Comparison of ENCODE assay signal across 1 cellular context in genomic region chr20:44428174-44429016, GRCh38.
TF ChIP-seq lines count a peak whose summit lies in the region.

No MANE protein-coding gene starts in this region.

TF ChIP-seq in HepG2, 621 proteins besides CTCF, POLR2A, EP300 and RAD21 (continued from another document):
- TF ChIP-seq ZNF773 (CRISPR knock-in tag; IDR thresholded peaks at IDR 0.05; ENCODE audit: borderline replicate concordance) (no peak), CAMTA2 (CRISPR knock-in tag; IDR thresholded peaks at IDR 0.05; ENCODE audit: borderline replicate concordance) (no peak), ZNF703 (CRISPR knock-in tag; IDR thresholded peaks at IDR 0.05; ENCODE audit: borderline replicate concordance) (no peak), BCL6 (CRISPR knock-in tag; IDR thresholded peaks at IDR 0.05) (peak; percentile 90), ZNF709 (CRISPR knock-in tag; IDR thresholded peaks at IDR 0.05) (no peak; the same call in 1 of the 2 replicates), CCDC6 (CRISPR knock-in tag; IDR thresholded peaks at IDR 0.05) (peak; percentile 88), GTF2F1 (IDR thresholded peaks at IDR 0.05; ENCODE audit: low read length) (no peak), ZNF720 (CRISPR knock-in tag; IDR thresholded peaks at IDR 0.05) (0 out of 2 replicates have a peak, but pooled peaks have one; percentile 37), FOXJ3 (CRISPR knock-in tag; IDR thresholded peaks at IDR 0.05; ENCODE audit: borderline replicate concordance) (peak; percentile 56; the same call in 1 of the 2 replicates), ZNF780A (CRISPR knock-in tag; IDR thresholded peaks at IDR 0.05) (0 out of 2 replicates have a peak, but pooled peaks have one; percentile 68), ZFY (CRISPR knock-in tag; IDR thresholded peaks at IDR 0.05) (no peak), KMT2A (CRISPR knock-in tag; IDR thresholded peaks at IDR 0.05) (peak; percentile 52), MTF1 (CRISPR knock-in tag; IDR thresholded peaks at IDR 0.05) (no peak), ZNF430 (CRISPR knock-in tag; IDR thresholded peaks at IDR 0.05) (peak; percentile 72; the same call in 1 of the 2 replicates), NFAT5 (CRISPR knock-in tag; IDR thresholded peaks at IDR 0.05) (no peak), ZBTB40 (IDR thresholded peaks at IDR 0.05) (no peak), ZBTB40 (CRISPR knock-in tag; IDR thresholded peaks at IDR 0.05) (peak; percentile 59; the same call in 1 of the 2 replicates), ATF2 (CRISPR knock-in tag; IDR thresholded peaks at IDR 0.05) (peak; percentile 100), ZMYM2 (CRISPR knock-in tag; IDR thresholded peaks at IDR 0.05) (peak; percentile 91), MYNN (CRISPR knock-in tag; IDR thresholded peaks at IDR 0.05; ENCODE audit: low read depth) (no peak), ZC3H13 (CRISPR knock-in tag; IDR thresholded peaks at IDR 0.05) (peak; percentile 87), ZNF678 (CRISPR knock-in tag; IDR thresholded peaks at IDR 0.05) (0 out of 2 replicates have a peak, but pooled peaks have one; percentile 81), HMG20A (CRISPR knock-in tag; IDR thresholded peaks at IDR 0.05; ENCODE audit: borderline replicate concordance) (peak; percentile 97), ZNF503 (CRISPR knock-in tag; IDR thresholded peaks at IDR 0.05) (peak; percentile 88), ZNF136 (CRISPR knock-in tag; IDR thresholded peaks at IDR 0.05; ENCODE audit: low read depth) (no peak), ELF4 (CRISPR knock-in tag; IDR thresholded peaks at IDR 0.05; ENCODE audit: borderline replicate concordance) (no peak), TFE3 (CRISPR knock-in tag; IDR thresholded peaks at IDR 0.05) (peak; percentile 84), AKAP8 (CRISPR knock-in tag; IDR thresholded peaks at IDR 0.05) (peak; percentile 60), ESRRA (CRISPR knock-in tag; IDR thresholded peaks at IDR 0.05; ENCODE audit: low read depth) (no peak; the same call in 1 of the 2 replicates), ELF1 (CRISPR knock-in tag; IDR thresholded peaks at IDR 0.05) (peak; percentile 52; the same call in 1 of the 2 replicates), NFYC (CRISPR knock-in tag; IDR thresholded peaks at IDR 0.05) (peak; percentile 70), PHB2 (IDR thresholded peaks at IDR 0.05; ENCODE audit: partially characterized antibody) (no peak), ZNF274 (CRISPR knock-in tag; IDR thresholded peaks at IDR 0.05) (peak; percentile 64; the same call in 1 of the 2 replicates), SOX13 (IDR thresholded peaks at IDR 0.05) (peak; percentile 97), SOX13 (CRISPR knock-in tag; conservative IDR thresholded peaks at IDR 0.05 in 1 of 2, IDR thresholded peaks at IDR 0.05 in 1 of 2) (peak in 1 of 2 experiments; percentile 100; a peak in 2 of 4 replicates)
